16 cellular contexts compared by ENCODE assay signal in genomic region chr4:4302416-4302815, GRCh38. TPM values are rescaled to one million over a fixed set of nuclear protein-coding genes. Genes with fewer than 3 reads are reported as not detected.
DNase-seq lines count a peak whose midpoint lies in the region; ATAC-seq and TF ChIP-seq lines count a peak whose summit lies in the region.
"Had no signal": no experiment of that assay in that cellular context is flagged by ENCODE, and none has a peak within 500 bp of the region (broad histone marks: within the 10 kb centered on the region; RNA-seq: fewer than 3 reads in every experiment).

No MANE protein-coding gene starts in this region.

- intact Hi-C loops in PC-3 (cut with micrococcal nuclease): no loop called here

- H3K4ac ChIP-seq in H9 (ENCODE audit: low read depth, low read length): no peak overlapping the region

- peaks cover 7 to 20% (median 19%) of the 10 kb centered on the region in 3 experiments; a peak in 6 of 7 replicates for H3K36me3 Mint-ChIP-seq in H9 (ENCODE audit: insufficient read depth in 1 of 3, low read depth in 3 of 3)

- H4K8ac ChIP-seq in H9 (replicated peaks; ENCODE audit: insufficient read length, low read depth, low read length): no peak overlapping the region

- H3T11ph ChIP-seq in H9 (ENCODE audit: low read length): no peak overlapping the region

- ATAC-seq in PC-3 (peak; percentile 59; the same call in 1 of the 2 replicates), foreskin keratinocyte (peak; percentile 80), GM21529 (IDR thresholded peaks at IDR 0.05; ENCODE audit: unreplicated experiment) (no peak), HG02840 (IDR thresholded peaks at IDR 0.05; ENCODE audit: low FRiP score, unreplicated experiment) (no peak), HG03045 (IDR thresholded peaks at IDR 0.05; ENCODE audit: unreplicated experiment) (no peak)
- ATAC-seq: HCT116, HepG2 had no signal

- H3K4me1 Mint-ChIP-seq in H9: no peaks in the 10 kb centered on the region

- H3K27ac Mint-ChIP-seq in H9: no peak overlapping the region

- H2AFZ ChIP-seq in H9 (ENCODE audit: low read length) (no peak overlapping the region), PC-3 (ENCODE audit: low read length) (no peak overlapping the region)

- no peaks in the 10 kb centered on the region for H3K4me1 ChIP-seq in H9 (ENCODE audit: insufficient read depth, low read length)
- H3K4me1 ChIP-seq in PC-3 (ENCODE audit: insufficient read depth, low read length): no peaks in the 10 kb centered on the region
- H3K4me1 ChIP-seq in foreskin keratinocyte: no peaks in the 10 kb centered on the region
- H3K4me1 ChIP-seq: BE2C, SJCRH30 had no signal

- H3K9me3 Mint-ChIP-seq in H9: no peaks in the 10 kb centered on the region
- H3K9me3 Mint-ChIP-seq: CD4-positive, alpha-beta memory T cell had no signal

- H3F3A ChIP-seq in PC-3 (ENCODE audit: low read length, unreplicated experiment): no peaks in the 10 kb centered on the region

- no peak overlapping the region for H3K27ac ChIP-seq in H9 (ENCODE audit: insufficient read length, low read depth, low read length)
- H3K27ac ChIP-seq in PC-3 (ENCODE audit: low read length): no peak overlapping the region
- H3K27ac ChIP-seq in foreskin keratinocyte: no peak overlapping the region
- H3K27ac ChIP-seq: SJCRH30 had no signal

- POLR2A ChIA-PET in PC-3 (lab: Charles Lee; ENCODE audit: unreplicated experiment): no interaction called here

- CTCF ChIA-PET in PC-3 (lab: Charles Lee): no interaction called here

- no peak overlapping the region; the same call in 1 of the 2 replicates for H3K14ac ChIP-seq in H9 (ENCODE audit: insufficient read depth, low read length)

- H3K9ac ChIP-seq in H9 (ENCODE audit: extremely low read depth, insufficient read length, low read length): no peak overlapping the region
- no peak overlapping the region for H3K9ac ChIP-seq in PC-3 (ENCODE audit: low read length)

- H3K27me3 Mint-ChIP-seq in H9 (ENCODE audit: low read depth): no peaks in the 10 kb centered on the region
- H3K27me3 Mint-ChIP-seq: CD4-positive, alpha-beta memory T cell had no signal

- no peak overlapping the region for H2BK20ac ChIP-seq in H9 (ENCODE audit: low read depth, low read length, poor library complexity, severe bottlenecking)

- H3K9me3 ChIP-seq in H9 (ENCODE audit: control insufficient read depth, low read depth, low read length): no peaks in the 10 kb centered on the region
- no peaks in the 10 kb centered on the region for H3K9me3 ChIP-seq in PC-3 (ENCODE audit: low read length)
- H3K9me3 ChIP-seq: BE2C, SJCRH30 had no signal

- H3K36me3 ChIP-seq in PC-3 (ENCODE audit: low read depth, low read length): no peaks in the 10 kb centered on the region; the same call in 1 of the 2 replicates
- H3K36me3 ChIP-seq: BE2C had no signal

- no peak overlapping the region for H2AK5ac ChIP-seq in H9 (ENCODE audit: insufficient read length, low read length)

- DNase-seq in H9 (peak; percentile 15), PC-3 (no peak), foreskin keratinocyte (peak in 1 of 2 donors; percentile 33), mesenteric fat pad (ENCODE audit: low spot score) (peak; percentile 80)
- DNase-seq: BE2C; CD4-positive, alpha-beta memory T cell; DMS79; MM.1S; NCI-H1105; NCI-H1694 treated with DMSO at 0.1 percent for 48 hours; SJCRH30 had no signal

- H4K20me1 ChIP-seq in H9 (ENCODE audit: control insufficient read depth, insufficient read depth, insufficient read length) (no peaks in the 10 kb centered on the region), PC-3 (ENCODE audit: low read length) (no peaks in the 10 kb centered on the region)

- TF ChIP-seq CTCF in H9 (conservative IDR thresholded peaks at IDR 0.05): no peak
- TF ChIP-seq CTCF in PC-3 (conservative IDR thresholded peaks at IDR 0.05; ENCODE audit: low read depth, low read length): no peak
- TF ChIP-seq CTCF in foreskin keratinocyte (conservative IDR thresholded peaks at IDR 0.05): no peak

- H3K9me2 ChIP-seq in PC-3 (replicated peaks; ENCODE audit: low read length): no peaks in the 10 kb centered on the region

- no peak overlapping the region for H2BK12ac ChIP-seq in H9 (ENCODE audit: insufficient read length, low read depth, low read length)

- no peak overlapping the region for H2BK5ac ChIP-seq in H9 (ENCODE audit: insufficient read length, low read length)

- H3K56ac ChIP-seq in H9 (ENCODE audit: insufficient read length, low read depth, low read length): no peak overlapping the region

- H3K23ac ChIP-seq in H9 (ENCODE audit: insufficient read length, low read depth, low read length): no peak overlapping the region

- no peak overlapping the region for H3K4me3 ChIP-seq in PC-3 (ENCODE audit: low read length)
- H3K4me3 ChIP-seq: SJCRH30 had no signal

- no CpG with 5 or more reads among the region's 6 CpGs for WGBS in H9 (ENCODE audit: extremely low coverage, insufficient read length, low lambda C conversion rate)

- no peaks in the 10 kb centered on the region for H3K23me2 ChIP-seq in H9 (ENCODE audit: insufficient read length, low read depth, low read length, poor library complexity, severe bottlenecking)

- no peak overlapping the region for H3K4me3 Mint-ChIP-seq in H9
- H3K4me3 Mint-ChIP-seq: CD4-positive, alpha-beta memory T cell had no signal

- TSS peak; percentile 20 for BruUV-seq in PC-3 (replicated peaks; lab: Mats Ljungman, UMichigan)

- H3K79me2 ChIP-seq in H9 (ENCODE audit: insufficient read depth, low read length) (no peaks in the 10 kb centered on the region), PC-3 (ENCODE audit: low read length) (no peaks in the 10 kb centered on the region)

- H3K79me1 ChIP-seq in H9 (ENCODE audit: insufficient read depth, low read depth, low read length, poor library complexity, severe bottlenecking): no peaks in the 10 kb centered on the region

- H3K4me2 ChIP-seq in H9 (ENCODE audit: insufficient read depth, insufficient read length, low read length) (no peak overlapping the region), PC-3 (ENCODE audit: low read length) (no peak overlapping the region)

- H3K18ac ChIP-seq in H9 (ENCODE audit: insufficient read length, low read depth, low read length): no peak overlapping the region

- no peak overlapping the region for H2BK15ac ChIP-seq in H9 (ENCODE audit: low read depth, low read length)

- H2BK120ac ChIP-seq in H9 (ENCODE audit: low read depth, low read length, poor library complexity, severe bottlenecking): no peak overlapping the region

- no peak overlapping the region for H4K91ac ChIP-seq in H9 (ENCODE audit: insufficient read length, low read depth, low read length)

- H3K27me3 ChIP-seq in H9 (ENCODE audit: insufficient read depth, low read length) (no peaks in the 10 kb centered on the region), PC-3 (ENCODE audit: low read length) (no peaks in the 10 kb centered on the region), foreskin keratinocyte (no peaks in the 10 kb centered on the region)
- H3K27me3 ChIP-seq: BE2C, SJCRH30 had no signal

- H4K5ac ChIP-seq in H9 (ENCODE audit: insufficient read length, low read depth, low read length): no peak overlapping the region

RNA-seq across cellular contexts. Expression of gene ZBTB49, which starts 12.4 kb away (rescaled TPM):
- total RNA-seq in H9 (2021) (6.7 and 8.7 TPM in 2 replicates), PC-3 (2014; rRNA removed) (1.1 and 3.2 TPM in 2 replicates), foreskin keratinocyte (2.4 and 3.6 TPM in 2 replicates), mesenteric fat pad (3.8 TPM)
- polyA plus RNA-seq in foreskin keratinocyte: 1.5 and 1.6 TPM in 2 replicates

RNA-seq across cellular contexts. Expression of gene LYAR, which starts 12.5 kb away (rescaled TPM):
- 47.0 and 50.9 TPM in 2 replicates for total RNA-seq in H9 (2021)
- 37.5 and 41.3 TPM in 2 replicates for total RNA-seq in PC-3 (2014; rRNA removed)
- total RNA-seq in foreskin keratinocyte: 39.7 and 59.1 TPM in 2 replicates
- 35.2 and 51.2 TPM in 2 replicates for polyA plus RNA-seq in foreskin keratinocyte
- 18.2 TPM for total RNA-seq in mesenteric fat pad

RNA-seq across cellular contexts. Expression of gene TMEM128, which starts 54.4 kb away (rescaled TPM):
- 19.8 and 21.5 TPM in 2 replicates for total RNA-seq in H9 (2021)
- total RNA-seq in PC-3 (2014; rRNA removed): 4.7 and 10.1 TPM in 2 replicates
- 18.1 and 23.5 TPM in 2 replicates for total RNA-seq in foreskin keratinocyte
- 19.2 and 22.8 TPM in 2 replicates for polyA plus RNA-seq in foreskin keratinocyte
- total RNA-seq in mesenteric fat pad: 16.2 TPM

Comparison
In these comparisons a context has a peak if more than half of its experiments do, and no peak if none do; other contexts are left out.
1. ATAC-seq: peak in PC-3 (single experiment) and foreskin keratinocyte (single experiment); none in GM21529 (single experiment), HG02840 (single experiment) and HG03045 (single experiment).